ENCODE assay signal across 8 cellular contexts in the genomic region with DNA sequence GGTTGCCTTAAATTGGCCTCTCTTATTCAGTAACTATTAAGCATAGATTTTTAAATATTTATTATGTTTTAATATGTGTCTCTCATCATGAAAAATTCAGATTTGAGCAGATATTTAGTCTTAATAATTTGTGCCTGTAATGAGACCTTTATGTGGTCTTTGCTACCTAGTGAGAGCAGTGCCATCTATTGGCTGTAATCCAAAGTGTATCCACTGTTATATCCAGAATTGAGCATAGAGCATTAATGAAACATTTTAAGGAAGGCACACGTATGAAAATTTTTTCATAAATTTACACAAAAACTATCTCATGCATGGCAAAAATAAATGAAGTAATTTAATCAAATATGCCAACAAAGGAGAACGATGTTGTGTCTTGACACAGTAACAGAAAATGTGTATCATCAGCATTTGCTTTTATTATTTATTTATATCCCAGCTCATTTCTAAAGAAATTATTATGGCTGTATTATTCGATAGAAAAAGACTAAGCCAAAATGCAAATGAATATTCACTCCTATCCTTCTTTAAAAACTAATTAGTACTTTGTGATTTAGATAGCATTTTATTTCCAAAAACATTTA.
DNase-seq lines count a peak whose midpoint lies in the region; ATAC-seq lines count a peak whose summit lies in the region.

No MANE protein-coding gene starts in this region.

- DNase-seq in CD1c-positive myeloid dendritic cell (ENCODE audit: extremely low spot score): peak; percentile 30
- peak; percentile 48 for DNase-seq in LHCN-M2 (ENCODE audit: low read depth)
- DNase-seq in SK-N-DZ (ENCODE audit: low spot score): peak; percentile 44
- DNase-seq in iris pigment epithelial cell (ENCODE audit: low read depth): peak; percentile 24
- no peak for DNase-seq in stimulated activated CD4-positive, alpha-beta T cell treated with anti-CD3 and anti-CD28 coated beads, Interleukin-12 subunit alpha, Interleukin-12 subunit beta, amount 100 ng/mL, for 4 hours

- ATAC-seq in GM18907 (IDR thresholded peaks at IDR 0.05; ENCODE audit: unreplicated experiment): peak; percentile 58
- ATAC-seq in HG02973 (IDR thresholded peaks at IDR 0.05; ENCODE audit: unreplicated experiment): no peak
- no peak for ATAC-seq in GM19035 (IDR thresholded peaks at IDR 0.05; ENCODE audit: unreplicated experiment)
